ENCODE assay signal across 1 cellular context in genomic region chr9:73030370-73031039, GRCh38.
TF ChIP-seq lines count a peak whose summit lies in the region.

No MANE protein-coding gene starts in this region.

TF ChIP-seq in K562, 482 proteins besides CTCF, POLR2A, EP300 and RAD21 (continued from another document):
- TF ChIP-seq ZNF609 (CRISPR knock-in tag; IDR thresholded peaks at IDR 0.05; ENCODE audit: borderline replicate concordance): no peak
- TF ChIP-seq ZNF253 (CRISPR knock-in tag; conservative IDR thresholded peaks at IDR 0.05): no peak
- TF ChIP-seq ZNF398 (CRISPR knock-in tag; IDR thresholded peaks at IDR 0.05): no peak
- no peak for TF ChIP-seq NFE2L1 (tag; IDR thresholded peaks at IDR 0.05; ENCODE audit: borderline replicate concordance, low read depth)
- no peak for TF ChIP-seq NKRF (IDR thresholded peaks at IDR 0.05; ENCODE audit: borderline replicate concordance)
- no peak for TF ChIP-seq MAFF (IDR thresholded peaks at IDR 0.05; ENCODE audit: low read length)
- no peak for TF ChIP-seq POLR2G (IDR thresholded peaks at IDR 0.05; ENCODE audit: low read depth, low read length)
- TF ChIP-seq HLTF (IDR thresholded peaks at IDR 0.05): no peak
- TF ChIP-seq ZEB2 (IDR thresholded peaks at IDR 0.05): peak; percentile 18; the same call in 1 of the 2 replicates
- TF ChIP-seq YBX1 (IDR thresholded peaks at IDR 0.05): no peak
- no peak for TF ChIP-seq SNRNP70 (optimal IDR thresholded peaks at IDR 0.05; ENCODE audit: low read depth, low read length)
- TF ChIP-seq TBL1XR1 (IDR thresholded peaks at IDR 0.05; ENCODE audit: low read length in 2 of 2): no peak
- no peak for TF ChIP-seq E2F8 (IDR thresholded peaks at IDR 0.05; ENCODE audit: low read depth, partially characterized antibody)
- TF ChIP-seq ZNF324 (CRISPR knock-in tag; IDR thresholded peaks at IDR 0.05): no peak
- TF ChIP-seq BMI1 (IDR thresholded peaks at IDR 0.05; ENCODE audit: low read length): no peak
- TF ChIP-seq CEBPB (tag; IDR thresholded peaks at IDR 0.05): peak; percentile 56; the same call in 1 of the 2 replicates
- TF ChIP-seq ZBTB49 (CRISPR knock-in tag; IDR thresholded peaks at IDR 0.05; ENCODE audit: borderline replicate concordance): no peak
- TF ChIP-seq POLR3G (IDR thresholded peaks at IDR 0.05; ENCODE audit: extremely low read depth, insufficient read length, insufficient replicate concordance): no peak
- TF ChIP-seq RBFOX2 (IDR thresholded peaks at IDR 0.05; ENCODE audit: low read depth, low read length): 0 out of 2 replicates have a peak, but pooled peaks have one; percentile 25
- no peak for TF ChIP-seq RFX1 (IDR thresholded peaks at IDR 0.05)
